ENCODE assay signal across 1 cellular context in genomic region chr9:136441681-136442245, GRCh38.
TF ChIP-seq lines count a peak whose summit lies in the region.

No MANE protein-coding gene starts in this region.

TF ChIP-seq in HepG2, 621 proteins besides CTCF, POLR2A, EP300 and RAD21 (continued from another document and continues in another):
- no peak for TF ChIP-seq NONO (IDR thresholded peaks at IDR 0.05)
- 0 out of 2 replicates have a peak, but pooled peaks have one; percentile 36 for TF ChIP-seq NONO (CRISPR knock-in tag; conservative IDR thresholded peaks at IDR 0.05)
- TF ChIP-seq ZNF513 (CRISPR knock-in tag; conservative IDR thresholded peaks at IDR 0.05): no peak
- TF ChIP-seq MXI1 (IDR thresholded peaks at IDR 0.05; ENCODE audit: borderline replicate concordance, low read depth, low read length): no peak
- TF ChIP-seq ZNF75D (CRISPR knock-in tag; IDR thresholded peaks at IDR 0.05; ENCODE audit: borderline replicate concordance): no peak
- TF ChIP-seq MED1 (CRISPR knock-in tag; IDR thresholded peaks at IDR 0.05): 0 out of 2 replicates have a peak, but pooled peaks have one; percentile 29
- no peak for TF ChIP-seq NFAT5 (CRISPR knock-in tag; IDR thresholded peaks at IDR 0.05)
- TF ChIP-seq ARNT (IDR thresholded peaks at IDR 0.05): no peak
- no peak for TF ChIP-seq IRF2 (CRISPR knock-in tag; IDR thresholded peaks at IDR 0.05)
- no peak for TF ChIP-seq GTF3A (CRISPR knock-in tag; conservative IDR thresholded peaks at IDR 0.05)
- TF ChIP-seq MTA1 (CRISPR knock-in tag; IDR thresholded peaks at IDR 0.05; ENCODE audit: borderline replicate concordance): peak; percentile 57; the same call in 1 of the 2 replicates
- TF ChIP-seq ZNF841 (CRISPR knock-in tag; IDR thresholded peaks at IDR 0.05; ENCODE audit: borderline replicate concordance): no peak
- TF ChIP-seq ZNF280D (CRISPR knock-in tag; IDR thresholded peaks at IDR 0.05): no peak
- no peak for TF ChIP-seq E2F2 (CRISPR knock-in tag; IDR thresholded peaks at IDR 0.05; ENCODE audit: borderline replicate concordance)
- TF ChIP-seq HMG20A (CRISPR knock-in tag; IDR thresholded peaks at IDR 0.05; ENCODE audit: borderline replicate concordance): no peak
- TF ChIP-seq KLF12 (CRISPR knock-in tag; IDR thresholded peaks at IDR 0.05; ENCODE audit: borderline replicate concordance): no peak
- TF ChIP-seq ERF (CRISPR knock-in tag; IDR thresholded peaks at IDR 0.05): no peak
- TF ChIP-seq POLR2AphosphoS2 (IDR thresholded peaks at IDR 0.05; ENCODE audit: low read depth, low read length): no peak
- TF ChIP-seq GTF2F1 (IDR thresholded peaks at IDR 0.05; ENCODE audit: low read length): no peak
- no peak for TF ChIP-seq ZFP36L1 (CRISPR knock-in tag; IDR thresholded peaks at IDR 0.05)
- no peak for TF ChIP-seq SALL2 (CRISPR knock-in tag; IDR thresholded peaks at IDR 0.05)
- TF ChIP-seq ZNF256 (CRISPR knock-in tag; conservative IDR thresholded peaks at IDR 0.05): no peak
- no peak for TF ChIP-seq TOPORS (CRISPR knock-in tag; IDR thresholded peaks at IDR 0.05)
- TF ChIP-seq STAT6 (CRISPR knock-in tag; IDR thresholded peaks at IDR 0.05; ENCODE audit: borderline replicate concordance): no peak
- no peak for TF ChIP-seq FOXK1 (CRISPR knock-in tag; IDR thresholded peaks at IDR 0.05; ENCODE audit: borderline replicate concordance, low read depth)
- TF ChIP-seq SIN3A (IDR thresholded peaks at IDR 0.05; ENCODE audit: borderline replicate concordance, low read depth, low read length): no peak
- no peak for TF ChIP-seq ZMAT5 (CRISPR knock-in tag; IDR thresholded peaks at IDR 0.05; ENCODE audit: borderline replicate concordance, low read depth)
- no peak for TF ChIP-seq ZNF576 (CRISPR knock-in tag; IDR thresholded peaks at IDR 0.05)
- TF ChIP-seq, protein P1, sequence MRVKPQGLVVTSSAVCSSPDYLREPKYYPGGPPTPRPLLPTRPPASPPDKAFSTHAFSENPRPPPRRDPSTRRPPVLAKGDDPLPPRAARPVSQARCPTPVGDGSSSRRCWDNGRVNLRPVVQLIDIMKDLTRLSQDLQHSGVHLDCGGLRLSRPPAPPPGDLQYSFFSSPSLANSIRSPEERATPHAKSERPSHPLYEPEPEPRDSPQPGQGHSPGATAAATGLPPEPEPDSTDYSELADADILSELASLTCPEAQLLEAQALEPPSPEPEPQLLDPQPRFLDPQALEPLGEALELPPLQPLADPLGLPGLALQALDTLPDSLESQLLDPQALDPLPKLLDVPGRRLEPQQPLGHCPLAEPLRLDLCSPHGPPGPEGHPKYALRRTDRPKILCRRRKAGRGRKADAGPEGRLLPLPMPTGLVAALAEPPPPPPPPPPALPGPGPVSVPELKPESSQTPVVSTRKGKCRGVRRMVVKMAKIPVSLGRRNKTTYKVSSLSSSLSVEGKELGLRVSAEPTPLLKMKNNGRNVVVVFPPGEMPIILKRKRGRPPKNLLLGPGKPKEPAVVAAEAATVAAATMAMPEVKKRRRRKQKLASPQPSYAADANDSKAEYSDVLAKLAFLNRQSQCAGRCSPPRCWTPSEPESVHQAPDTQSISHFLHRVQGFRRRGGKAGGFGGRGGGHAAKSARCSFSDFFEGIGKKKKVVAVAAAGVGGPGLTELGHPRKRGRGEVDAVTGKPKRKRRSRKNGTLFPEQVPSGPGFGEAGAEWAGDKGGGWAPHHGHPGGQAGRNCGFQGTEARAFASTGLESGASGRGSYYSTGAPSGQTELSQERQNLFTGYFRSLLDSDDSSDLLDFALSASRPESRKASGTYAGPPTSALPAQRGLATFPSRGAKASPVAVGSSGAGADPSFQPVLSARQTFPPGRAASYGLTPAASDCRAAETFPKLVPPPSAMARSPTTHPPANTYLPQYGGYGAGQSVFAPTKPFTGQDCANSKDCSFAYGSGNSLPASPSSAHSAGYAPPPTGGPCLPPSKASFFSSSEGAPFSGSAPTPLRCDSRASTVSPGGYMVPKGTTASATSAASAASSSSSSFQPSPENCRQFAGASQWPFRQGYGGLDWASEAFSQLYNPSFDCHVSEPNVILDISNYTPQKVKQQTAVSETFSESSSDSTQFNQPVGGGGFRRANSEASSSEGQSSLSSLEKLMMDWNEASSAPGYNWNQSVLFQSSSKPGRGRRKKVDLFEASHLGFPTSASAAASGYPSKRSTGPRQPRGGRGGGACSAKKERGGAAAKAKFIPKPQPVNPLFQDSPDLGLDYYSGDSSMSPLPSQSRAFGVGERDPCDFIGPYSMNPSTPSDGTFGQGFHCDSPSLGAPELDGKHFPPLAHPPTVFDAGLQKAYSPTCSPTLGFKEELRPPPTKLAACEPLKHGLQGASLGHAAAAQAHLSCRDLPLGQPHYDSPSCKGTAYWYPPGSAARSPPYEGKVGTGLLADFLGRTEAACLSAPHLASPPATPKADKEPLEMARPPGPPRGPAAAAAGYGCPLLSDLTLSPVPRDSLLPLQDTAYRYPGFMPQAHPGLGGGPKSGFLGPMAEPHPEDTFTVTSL (CRISPR knock-in tag; IDR thresholded peaks at IDR 0.05; ENCODE audit: borderline replicate concordance): no peak
- TF ChIP-seq AFF4 (CRISPR knock-in tag; IDR thresholded peaks at IDR 0.05): no peak
- no peak for TF ChIP-seq ZNF563 (CRISPR knock-in tag; IDR thresholded peaks at IDR 0.05)
- 0 out of 2 replicates have a peak, but pooled peaks have one; percentile 23 for TF ChIP-seq ZMAT3 (CRISPR knock-in tag; conservative IDR thresholded peaks at IDR 0.05)
- TF ChIP-seq EZH2 (conservative IDR thresholded peaks at IDR 0.05; ENCODE audit: low read depth, low read length): no peak
